In the genomic region with DNA sequence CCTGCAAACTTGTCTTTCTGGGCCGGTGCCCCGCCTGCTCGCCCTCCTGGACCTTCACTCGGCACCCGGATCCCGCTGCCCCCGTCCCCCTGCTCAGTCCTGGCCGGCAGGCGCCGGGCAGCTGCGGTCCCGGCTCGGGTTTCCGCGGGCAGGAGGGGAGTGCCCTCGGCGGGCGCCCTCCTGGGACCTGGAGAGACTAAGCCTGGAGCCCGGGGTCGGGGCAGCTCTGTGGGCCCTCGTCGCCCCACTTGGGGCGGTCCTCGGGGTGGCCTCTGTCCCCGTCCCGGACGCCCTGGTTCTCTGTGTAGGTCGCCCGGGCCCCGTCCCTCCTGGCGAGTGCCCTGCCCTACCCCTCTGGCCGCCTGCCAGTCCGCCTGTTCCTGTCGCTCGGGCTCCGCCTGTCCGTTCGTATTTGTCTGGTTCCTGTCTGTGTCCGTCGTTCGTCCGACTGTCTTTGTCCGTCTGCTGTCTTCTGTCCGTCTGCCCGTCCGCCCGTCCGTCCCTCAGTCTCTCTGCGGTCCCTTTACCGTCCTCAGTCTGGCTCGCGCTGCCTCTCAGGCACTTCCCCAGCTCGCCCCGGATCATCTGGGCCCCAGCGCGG, we compare ENCODE assay signal across 9 cellular contexts. TPM values are rescaled to one million over a fixed set of nuclear protein-coding genes. Genes with fewer than 3 reads are reported as not detected.
DNase-seq lines count a peak whose midpoint lies in the region; ATAC-seq, FAIRE-seq and TF ChIP-seq lines count a peak whose summit lies in the region.
"Had no signal": no experiment of that assay in that cellular context is flagged by ENCODE, and none has a peak within 500 bp of the region (broad histone marks: within the 10 kb centered on the region; RNA-seq: fewer than 3 reads in every experiment).

No MANE protein-coding gene starts in this region.

- no peaks in the 10 kb centered on the region for H3K9me3 Mint-ChIP-seq in MCF 10A (ENCODE audit: unreplicated experiment)
- no peaks in the 10 kb centered on the region for H3K9me3 Mint-ChIP-seq in stimulated activated effector memory CD8-positive, alpha-beta T cell treated with anti-CD3 and anti-CD28 coated beads, Interleukin-12 subunit alpha, Interleukin-12 subunit beta, amount 100 ng/mL, for 72 hours

- ATAC-seq in stimulated activated effector memory CD8-positive, alpha-beta T cell treated with anti-CD3 and anti-CD28 coated beads, Interleukin-12 subunit alpha, Interleukin-12 subunit beta, amount 100 ng/mL, for 72 hours: peak; percentile 57
- no peak for ATAC-seq in GM21515 (IDR thresholded peaks at IDR 0.05; ENCODE audit: unreplicated experiment)

- H3K36me3 ChIP-seq in kidney (ENCODE audit: control insufficient read depth in 1 of 2, insufficient read depth in 2 of 2, low read length in 2 of 2): no peaks in the 10 kb centered on the region

- CTCF ChIA-PET in MCF 10A (lab: Yijun Ruan, JAX): interaction anchor here (0.6 to 6.3 kb wide), 4 partner anchors 18 to 230 kb away, joined by 3 to 48 read pairs (median 3); no protein-coding TSS in a partner anchor

- H3K9ac ChIP-seq in kidney (ENCODE audit: low read length in 2 of 2): peak overlapping the region; percentile 78 to 91

- POLR2A ChIA-PET in MCF 10A (lab: Yijun Ruan, JAX): interaction anchor here (0.6 to 2.8 kb wide), 14 partner anchors 9 to 1113 kb away, joined by 3 to 11 read pairs (median 4); partner anchors contain the start of genes SNRNP40 and ZCCHC17

- no peak for FAIRE-seq in kidney (lab: Jason Lieb, UNC)

- BruUV-seq in MCF 10A (replicated peaks; lab: Mats Ljungman, UMichigan): no TSS peak

- intact Hi-C loops in MCF 10A (cut with micrococcal nuclease) (loop anchor here (1.0 kb wide), 1 partner anchor 9 kb away; no protein-coding TSS in a partner anchor), kidney (cut with DNase I) (no loop called here)

- peak overlapping the region; percentile 73 to 81 for H3K4me3 ChIP-seq in kidney (ENCODE audit: low read length in 2 of 2)

- H3K27ac ChIP-seq in kidney (ENCODE audit: low read depth in 2 of 2, low read length in 2 of 2): peak overlapping the region; percentile 94 to 95

- H3K36me3 Mint-ChIP-seq in MCF 10A (ENCODE audit: insufficient read depth, unreplicated experiment): peaks cover 6% of the 10 kb centered on the region
- H3K36me3 Mint-ChIP-seq in stimulated activated effector memory CD8-positive, alpha-beta T cell treated with anti-CD3 and anti-CD28 coated beads, Interleukin-12 subunit alpha, Interleukin-12 subunit beta, amount 100 ng/mL, for 72 hours: no peaks in the 10 kb centered on the region

- DNase-seq in CD1c-positive myeloid dendritic cell (ENCODE audit: extremely low spot score) (peak; percentile 59), H4 (ENCODE audit: low spot score) (peak; percentile 25), MCF 10A (ENCODE audit: unreplicated experiment) (peak; percentile 77), kidney (peak; percentile 93), NCI-H1436 (lab: John Stamatoyannopoulos, UW) (no peak)
- DNase-seq in stimulated activated effector memory CD8-positive, alpha-beta T cell treated with anti-CD3 and anti-CD28 coated beads, Interleukin-12 subunit alpha, Interleukin-12 subunit beta, amount 100 ng/mL, for 72 hours (ENCODE audit: low spot score in 2 of 2): peak; percentile 15 to 65

- H3K27me3 Mint-ChIP-seq in MCF 10A (ENCODE audit: insufficient read depth, unreplicated experiment): no peaks in the 10 kb centered on the region

- H3K4me3 Mint-ChIP-seq in MCF 10A (ENCODE audit: unreplicated experiment): peak overlapping the region; percentile 97
- H3K4me3 Mint-ChIP-seq in stimulated activated effector memory CD8-positive, alpha-beta T cell treated with anti-CD3 and anti-CD28 coated beads, Interleukin-12 subunit alpha, Interleukin-12 subunit beta, amount 100 ng/mL, for 72 hours: peak overlapping the region; percentile 83

- H3K4me1 Mint-ChIP-seq in MCF 10A (ENCODE audit: insufficient read depth, unreplicated experiment): peaks cover 39% of the 10 kb centered on the region
- peaks cover 21% of the 10 kb centered on the region for H3K4me1 Mint-ChIP-seq in stimulated activated effector memory CD8-positive, alpha-beta T cell treated with anti-CD3 and anti-CD28 coated beads, Interleukin-12 subunit alpha, Interleukin-12 subunit beta, amount 100 ng/mL, for 72 hours

- no peaks in the 10 kb centered on the region for H3K9me3 ChIP-seq in kidney (ENCODE audit: control insufficient read depth in 1 of 2, low read length in 2 of 2)

- TF ChIP-seq CTCF in MCF 10A (IDR thresholded peaks at IDR 0.05; ENCODE audit: unreplicated experiment): no peak
- no peak for TF ChIP-seq CTCF in kidney (IDR thresholded peaks at IDR 0.05; ENCODE audit: borderline replicate concordance, extremely low read depth, insufficient read depth)

- peaks cover 25% of the 10 kb centered on the region in 2 donors for H3K4me1 ChIP-seq in kidney (ENCODE audit: control insufficient read depth in 1 of 2, insufficient read depth in 1 of 2, low read depth in 1 of 2, low read length in 2 of 2)

- peak overlapping the region; percentile 67 for H3K27ac Mint-ChIP-seq in MCF 10A (ENCODE audit: low read depth, unreplicated experiment)
- peak overlapping the region; percentile 30 for H3K27ac Mint-ChIP-seq in stimulated activated effector memory CD8-positive, alpha-beta T cell treated with anti-CD3 and anti-CD28 coated beads, Interleukin-12 subunit alpha, Interleukin-12 subunit beta, amount 100 ng/mL, for 72 hours

TF ChIP-seq in PFSK-1, 5 proteins besides CTCF, POLR2A, EP300 and RAD21:
- TF ChIP-seq SIN3A (IDR thresholded peaks at IDR 0.05; ENCODE audit: borderline replicate concordance, insufficient read depth, low read length) (no peak), TAF1 (IDR thresholded peaks at IDR 0.05; ENCODE audit: borderline replicate concordance, insufficient read depth, low read length) (peak; percentile 62; the same call in 1 of the 2 replicates), POLR2AphosphoS5 (IDR thresholded peaks at IDR 0.05; ENCODE audit: low read depth, low read length) (peak; percentile 43; the same call in 1 of the 2 replicates)
- TF ChIP-seq, protein P1, sequence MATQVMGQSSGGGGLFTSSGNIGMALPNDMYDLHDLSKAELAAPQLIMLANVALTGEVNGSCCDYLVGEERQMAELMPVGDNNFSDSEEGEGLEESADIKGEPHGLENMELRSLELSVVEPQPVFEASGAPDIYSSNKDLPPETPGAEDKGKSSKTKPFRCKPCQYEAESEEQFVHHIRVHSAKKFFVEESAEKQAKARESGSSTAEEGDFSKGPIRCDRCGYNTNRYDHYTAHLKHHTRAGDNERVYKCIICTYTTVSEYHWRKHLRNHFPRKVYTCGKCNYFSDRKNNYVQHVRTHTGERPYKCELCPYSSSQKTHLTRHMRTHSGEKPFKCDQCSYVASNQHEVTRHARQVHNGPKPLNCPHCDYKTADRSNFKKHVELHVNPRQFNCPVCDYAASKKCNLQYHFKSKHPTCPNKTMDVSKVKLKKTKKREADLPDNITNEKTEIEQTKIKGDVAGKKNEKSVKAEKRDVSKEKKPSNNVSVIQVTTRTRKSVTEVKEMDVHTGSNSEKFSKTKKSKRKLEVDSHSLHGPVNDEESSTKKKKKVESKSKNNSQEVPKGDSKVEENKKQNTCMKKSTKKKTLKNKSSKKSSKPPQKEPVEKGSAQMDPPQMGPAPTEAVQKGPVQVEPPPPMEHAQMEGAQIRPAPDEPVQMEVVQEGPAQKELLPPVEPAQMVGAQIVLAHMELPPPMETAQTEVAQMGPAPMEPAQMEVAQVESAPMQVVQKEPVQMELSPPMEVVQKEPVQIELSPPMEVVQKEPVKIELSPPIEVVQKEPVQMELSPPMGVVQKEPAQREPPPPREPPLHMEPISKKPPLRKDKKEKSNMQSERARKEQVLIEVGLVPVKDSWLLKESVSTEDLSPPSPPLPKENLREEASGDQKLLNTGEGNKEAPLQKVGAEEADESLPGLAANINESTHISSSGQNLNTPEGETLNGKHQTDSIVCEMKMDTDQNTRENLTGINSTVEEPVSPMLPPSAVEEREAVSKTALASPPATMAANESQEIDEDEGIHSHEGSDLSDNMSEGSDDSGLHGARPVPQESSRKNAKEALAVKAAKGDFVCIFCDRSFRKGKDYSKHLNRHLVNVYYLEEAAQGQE (IDR thresholded peaks at IDR 0.05; ENCODE audit: insufficient read depth in 1 of 2, low read depth in 2 of 2, low read length in 2 of 2): 0 out of 4 replicates have a peak, but pooled peaks of 1 of the 2 experiments have one; percentile 23

RNA-seq across cellular contexts. Expression of gene SERINC2, which starts 0.5 kb away (rescaled TPM):
- 9.9 and 15.0 TPM in 2 replicates for total RNA-seq in H4 (2014; rRNA removed; shearing (Covaris generic))
- polyA plus RNA-seq in PFSK-1 (2012; ENCODE audit: insufficient read length, low read depth): 430 TPM
- total RNA-seq in MCF 10A (2022) (117 and 140 TPM in 2 replicates), kidney (126 TPM)
- polyA plus RNA-seq in kidney (ENCODE audit: insufficient read depth, low read depth, low replicate concordance): 99.2 TPM
- total RNA-seq: T-helper 2 cell treated with Interferon-gamma antibody and Interleukin-4, amounts not matched to agents 100 ng/mL and 5 ng/mL, for 36 hours had no signal

RNA-seq across cellular contexts. Expression of gene FABP3, which starts 40.6 kb away (rescaled TPM):
- not detected in 2 replicates for total RNA-seq in H4 (2014; rRNA removed; shearing (Covaris generic))
- polyA plus RNA-seq in PFSK-1 (2012; ENCODE audit: insufficient read length, low read depth): 15.8 TPM
- not detected in 2 replicates for total RNA-seq in MCF 10A (2022)
- total RNA-seq in kidney: 25.0 TPM
- polyA plus RNA-seq in kidney (ENCODE audit: insufficient read depth, low read depth, low replicate concordance): 542 TPM
- total RNA-seq: T-helper 2 cell treated with Interferon-gamma antibody and Interleukin-4, amounts not matched to agents 100 ng/mL and 5 ng/mL, for 36 hours had no signal

Comparison
In these comparisons a context has a peak if more than half of its experiments do, and no peak if none do; other contexts are left out.
1. RNA of gene FABP3, which starts 40.6 kb away (total RNA-seq): 25.0 TPM in kidney (single experiment); not detected in H4 and not detected in MCF 10A; every median in the first group is over 10 times any median in the second.